Comparison of ENCODE assay signal across 9 cellular contexts in the genomic region with DNA sequence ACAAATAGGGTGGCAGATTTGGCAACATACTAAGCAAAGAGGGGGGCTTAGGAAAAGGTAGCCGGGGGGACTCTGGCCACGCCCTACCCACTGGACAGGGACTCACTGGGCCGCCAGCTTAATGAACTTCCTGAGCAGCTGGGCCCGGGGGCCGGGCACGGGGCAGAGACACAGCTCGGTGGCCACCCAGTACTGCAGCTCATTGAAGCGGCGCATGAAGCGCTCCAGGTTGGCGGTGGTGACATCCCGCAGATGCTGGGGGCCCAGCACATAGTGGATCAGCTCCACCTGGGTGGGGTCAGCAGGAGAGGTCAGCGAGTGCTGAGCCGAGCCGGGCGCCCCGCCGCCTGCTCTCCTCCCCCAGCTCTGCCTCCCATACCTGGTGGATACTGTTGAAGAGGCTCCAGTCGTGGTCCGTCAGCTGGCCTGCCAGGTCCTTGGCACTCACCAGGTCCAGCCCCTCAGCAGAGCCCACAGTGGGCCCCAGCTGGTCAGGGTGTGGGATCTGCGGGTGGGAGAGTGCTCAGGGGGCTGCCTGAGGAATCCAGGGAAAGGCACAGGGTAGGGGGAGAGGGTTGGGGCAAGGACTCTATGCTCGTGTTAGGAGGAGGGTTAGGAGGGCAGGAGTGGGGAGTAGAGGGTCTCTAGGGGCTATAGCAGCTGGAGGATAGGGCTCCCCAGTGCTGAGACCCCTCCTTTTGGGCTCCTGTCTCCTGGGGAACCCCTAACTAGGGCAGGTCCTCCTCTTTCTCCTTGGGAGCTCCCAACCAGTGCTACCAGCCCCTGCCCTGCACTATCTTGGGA. TPM values are rescaled to one million over a fixed set of nuclear protein-coding genes. Genes with fewer than 3 reads are reported as not detected.
DNase-seq lines count a peak whose midpoint lies in the region; ATAC-seq and TF ChIP-seq lines count a peak whose summit lies in the region.
"Had no signal": no experiment of that assay in that cellular context is flagged by ENCODE, and none has a peak within 500 bp of the region (broad histone marks: within the 10 kb centered on the region; RNA-seq: fewer than 3 reads in every experiment).

No MANE protein-coding gene starts in this region.

- H3K27ac Mint-ChIP-seq in CD4-positive, CD25-positive, alpha-beta regulatory T cell = peak overlapping the region in 2 of 3 donors; percentile 67 to 72
- peak overlapping the region in 2 of 6 donors; percentile 15 to 51 for H3K27ac Mint-ChIP-seq in immature natural killer cell

- H3K4me1 Mint-ChIP-seq in CD4-positive, CD25-positive, alpha-beta regulatory T cell = peaks cover 0 to 45% (median 8%) of the 10 kb centered on the region in 4 donors
- peaks cover 13 to 26% of the 10 kb centered on the region in 2 donors for H3K4me1 Mint-ChIP-seq in immature natural killer cell

- H3K36me3 Mint-ChIP-seq in CD4-positive, CD25-positive, alpha-beta regulatory T cell = no peaks in the 10 kb centered on the region
- peaks cover 0 to 5% (median 0%) of the 10 kb centered on the region in 3 donors for H3K36me3 Mint-ChIP-seq in immature natural killer cell

- peaks cover 6% of the 10 kb centered on the region for H3K27me3 Mint-ChIP-seq in CD4-positive, CD25-positive, alpha-beta regulatory T cell
- H3K27me3 Mint-ChIP-seq in immature natural killer cell (ENCODE audit: low read depth in 3 of 3) = peaks cover 8 to 11% (median 8%) of the 10 kb centered on the region in 3 donors

- DNase-seq in CD4-positive, CD25-positive, alpha-beta regulatory T cell = no peak
- DNase-seq in immature natural killer cell = no peak
- DNase-seq in NOMO-1 (lab: John Stamatoyannopoulos, UW; ENCODE audit: unreplicated experiment in 2 of 2) = no peak
- DNase-seq in lower leg skin (ENCODE audit: low spot score in 2 of 2) = no peak
- no peak for DNase-seq in adrenal gland
- DNase-seq in NCI-H1048 (lab: John Stamatoyannopoulos, UW) = no peak

- no peak overlapping the region for H3K27ac ChIP-seq in CD4-positive, CD25-positive, alpha-beta regulatory T cell (ENCODE audit: insufficient read depth, low read length, poor library complexity, severe bottlenecking)
- H3K27ac ChIP-seq in adrenal gland = no peak overlapping the region

- peak overlapping the region in 3 of 4 donors; percentile 23 to 57 (median 42) for H3K4me3 Mint-ChIP-seq in CD4-positive, CD25-positive, alpha-beta regulatory T cell
- H3K4me3 Mint-ChIP-seq in immature natural killer cell = peak overlapping the region; percentile 59 to 69 (median 65)

- no peaks in the 10 kb centered on the region for H3K9me3 ChIP-seq in CD4-positive, CD25-positive, alpha-beta regulatory T cell (ENCODE audit: control insufficient read depth in 2 of 2, low read length in 2 of 2)
- H3K9me3 ChIP-seq in adrenal gland (replicated peaks in 1 of 3) = no peaks in the 10 kb centered on the region

- H3K4me1 ChIP-seq in CD4-positive, CD25-positive, alpha-beta regulatory T cell (ENCODE audit: control insufficient read depth, insufficient read depth, low read length, poor library complexity, severe bottlenecking) = peaks cover 16% of the 10 kb centered on the region
- H3K4me1 ChIP-seq in adrenal gland (replicated peaks in 1 of 2) = peaks cover 21 to 39% of the 10 kb centered on the region in 2 donors

- no peaks in the 10 kb centered on the region for H3K27me3 ChIP-seq in CD4-positive, CD25-positive, alpha-beta regulatory T cell (ENCODE audit: control insufficient read depth, insufficient read depth, low read length)
- no peaks in the 10 kb centered on the region for H3K27me3 ChIP-seq in adrenal gland

- no peaks in the 10 kb centered on the region for H3K9me3 Mint-ChIP-seq in CD4-positive, CD25-positive, alpha-beta regulatory T cell
- no peaks in the 10 kb centered on the region for H3K9me3 Mint-ChIP-seq in immature natural killer cell

- no peak for ATAC-seq in CD4-positive, CD25-positive, alpha-beta regulatory T cell (ENCODE audit: low read depth in 2 of 2)
- ATAC-seq in GM21367 (IDR thresholded peaks at IDR 0.05; ENCODE audit: unreplicated experiment) (peak; percentile 33), HG03571 (IDR thresholded peaks at IDR 0.05; ENCODE audit: unreplicated experiment) (peak; percentile 52)

- no peak for TF ChIP-seq CTCF in lower leg skin (IDR thresholded peaks at IDR 0.05)
- no peak for TF ChIP-seq CTCF in adrenal gland (IDR thresholded peaks at IDR 0.05)

- intact Hi-C loops in lower leg skin (cut with DNase I; ENCODE audit: low total_unique reads) (loop anchor here (5.0 kb wide), 1 partner anchor 97 kb away; no protein-coding TSS in a partner anchor), adrenal gland (cut with DNase I) (loop anchor here in 1 of 2 donors (5.0 to 10.0 kb wide), 2 partner anchors 37 to 204 kb away; no protein-coding TSS in a partner anchor)

- TF ChIP-seq POLR2A in lower leg skin (IDR thresholded peaks at IDR 0.05) = no peak
- TF ChIP-seq POLR2A in adrenal gland (IDR thresholded peaks at IDR 0.05) = no peak

- 71 to 79% methylated on average over 16 to 20 of the region's 22 CpGs for WGBS in lower leg skin, 2 donors
- 76 to 91% (median 84%) methylated on average over 13 to 22 of the region's 22 CpGs for WGBS in adrenal gland, 4 donors

- H3K36me3 ChIP-seq in CD4-positive, CD25-positive, alpha-beta regulatory T cell (ENCODE audit: control insufficient read depth, insufficient read depth, low read length) = no peaks in the 10 kb centered on the region
- H3K36me3 ChIP-seq in adrenal gland (replicated peaks in 1 of 2) = no peaks in the 10 kb centered on the region

- H3K4me3 ChIP-seq in CD4-positive, CD25-positive, alpha-beta regulatory T cell (ENCODE audit: low read depth, low read length) = no peak overlapping the region
- H3K4me3 ChIP-seq in lower leg skin (ENCODE audit: low read depth, poor library complexity, severe bottlenecking) = no peak overlapping the region
- H3K4me3 ChIP-seq in adrenal gland = no peak overlapping the region

RNA-seq across cellular contexts. Expression of gene ENDOU, which starts 15.4 kb away (rescaled TPM):
- total RNA-seq in CD4-positive, CD25-positive, alpha-beta regulatory T cell = not detected
- under 1 TPM in 1 of 4 donors, not detected in 3; 0.45 TPM for polyA plus RNA-seq in CD4-positive, CD25-positive, alpha-beta regulatory T cell
- not detected for polyA plus RNA-seq in immature natural killer cell
- total RNA-seq in lower leg skin = 10 to 100 TPM in 3 of 4 donors, 1 to 10 TPM in 1; 6.4 to 30.5 (median 17.8) TPM
- total RNA-seq in adrenal gland = 1 to 10 TPM in 3 of 8 donors, under 1 TPM in 2, not detected in 3; 0.18 to 2.6 (median 1.1) TPM
- under 1 TPM; 0.11 to 0.51 (median 0.16) TPM for polyA plus RNA-seq in adrenal gland
- total RNA-seq: Calu3 had no signal

RNA-seq across cellular contexts. Expression of gene RAPGEF3, which starts 17.9 kb away (rescaled TPM):
- total RNA-seq in CD4-positive, CD25-positive, alpha-beta regulatory T cell = 0.79 TPM
- under 1 TPM in 2 of 4 donors, not detected in 2; 0.10 to 0.14 TPM for polyA plus RNA-seq in CD4-positive, CD25-positive, alpha-beta regulatory T cell
- under 1 TPM in 1 of 3 donors, not detected in 2; 0.25 TPM for polyA plus RNA-seq in immature natural killer cell
- total RNA-seq in lower leg skin = 10 to 100 TPM; 13.4 to 27.8 (median 18.9) TPM
- 10 to 100 TPM in 3 of 8 donors, 1 to 10 TPM in 5; 2.4 to 14.6 (median 9.3) TPM for total RNA-seq in adrenal gland
- polyA plus RNA-seq in adrenal gland = 10 to 100 TPM in 2 of 3 donors, 1 to 10 TPM in 1; 1.4 to 69.4 (median 43.8) TPM

RNA-seq across cellular contexts. Expression of gene SLC48A1, which starts 32.3 kb away (rescaled TPM):
- 4.9 TPM for total RNA-seq in CD4-positive, CD25-positive, alpha-beta regulatory T cell
- polyA plus RNA-seq in CD4-positive, CD25-positive, alpha-beta regulatory T cell = 10 to 100 TPM in 1 of 4 donors, 1 to 10 TPM in 3; 7.3 to 12.7 (median 8.7) TPM
- polyA plus RNA-seq in immature natural killer cell (1 to 10 TPM in 2 of 3 donors, under 1 TPM in 1; 0.54 to 5.6 (median 3.1) TPM), adrenal gland (10 to 100 TPM; 36.3 to 51.0 (median 44.8) TPM)
- total RNA-seq in lower leg skin (10 to 100 TPM; 28.2 to 51.7 (median 48.6) TPM), adrenal gland (10 to 100 TPM; 52.5 to 91.9 (median 73.6) TPM)

RNA-seq across cellular contexts. Expression of gene RPAP3, which starts 34.9 kb away (rescaled TPM):
- total RNA-seq in CD4-positive, CD25-positive, alpha-beta regulatory T cell = 34.5 TPM
- polyA plus RNA-seq in CD4-positive, CD25-positive, alpha-beta regulatory T cell = 10 to 100 TPM; 31.5 to 40.2 (median 32.8) TPM
- 10 to 100 TPM; 16.8 to 38.1 (median 23.1) TPM for polyA plus RNA-seq in immature natural killer cell
- 10 to 100 TPM in 1 of 4 donors, 1 to 10 TPM in 3; 6.8 to 13.0 (median 7.9) TPM for total RNA-seq in lower leg skin
- total RNA-seq in adrenal gland = 10 to 100 TPM in 7 of 8 donors, 1 to 10 TPM in 1; 9.1 to 26.5 (median 16.7) TPM
- 10 to 100 TPM in 1 of 3 donors, 1 to 10 TPM in 2; 7.3 to 56.1 (median 7.3) TPM for polyA plus RNA-seq in adrenal gland

Comparison
In these comparisons a context has a peak if more than half of its experiments do, and no peak if none do; other contexts are left out.
1. ATAC-seq: peak in GM21367 (single experiment) and HG03571 (single experiment); none in CD4-positive, CD25-positive, alpha-beta regulatory T cell (0 of 2).